In the genomic region with DNA sequence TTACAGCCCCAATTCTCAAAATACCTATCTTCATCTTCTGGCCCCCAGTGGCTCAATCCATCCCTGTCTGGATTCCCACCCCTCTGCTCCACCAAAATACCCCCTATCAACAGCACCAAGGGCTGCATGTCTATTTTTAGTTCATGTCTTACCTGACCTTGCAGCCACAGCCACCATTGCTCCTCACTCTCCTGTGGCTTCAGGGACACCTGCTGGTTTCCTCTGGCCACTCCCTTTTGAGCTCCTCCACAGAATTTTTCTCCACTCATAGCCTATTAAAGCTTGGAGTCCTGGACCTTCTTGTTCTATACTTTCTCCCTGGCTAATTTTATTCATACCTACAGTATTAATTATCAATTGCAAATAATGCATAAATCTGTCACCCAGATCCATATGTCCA, we compare ENCODE assay signal across 16 cellular contexts.
DNase-seq lines count a peak whose midpoint lies in the region; ATAC-seq lines count a peak whose summit lies in the region.
"Had no signal": no experiment of that assay in that cellular context is flagged by ENCODE, and none has a peak within 500 bp of the region (broad histone marks: within the 10 kb centered on the region; RNA-seq: fewer than 3 reads in every experiment).

No MANE protein-coding gene starts in this region.

- H3K4me2 ChIP-seq in GM23248 (ENCODE audit: unreplicated experiment) = no peak overlapping the region

- H2AFZ ChIP-seq in GM23248 = no peak overlapping the region

- H3K27me3 ChIP-seq in GM23248 (replicated peaks; ENCODE audit: insufficient read depth) = no peaks in the 10 kb centered on the region
- H3K27me3 ChIP-seq: neutrophil, SJSA1 had no signal

- H3F3A ChIP-seq in GM23248 (ENCODE audit: insufficient read depth) = 0 out of 2 replicates have a peak, but pooled peaks cover under 1% of the 10 kb centered on the region

- in situ Hi-C loops in GM23248 (cut with MboI) = loop anchor here (10.0 kb wide), 1 partner anchor 319 kb away; no protein-coding TSS in a partner anchor

- ATAC-seq in left colon (peak; percentile 59), HG02884 (IDR thresholded peaks at IDR 0.05; ENCODE audit: unreplicated experiment) (no peak), GM21381 (IDR thresholded peaks at IDR 0.05; ENCODE audit: unreplicated experiment) (no peak)
- ATAC-seq: activated T-helper 17 cell treated with anti-CD3 and anti-CD28 coated beads, Interleukin-2, amount 50 U/mL, for 72 hours; stimulated activated memory B cell treated with anti-CD40 and anti-IgM and Interleukin-4, amounts not matched to agents 10 μg/mL and 1 μg/mL and 100 μg/mL, for 72 hours had no signal

- H3K9me3 ChIP-seq in GM23248 (ENCODE audit: low read depth) = no peaks in the 10 kb centered on the region
- H3K9me3 ChIP-seq: neutrophil, SJSA1 had no signal

- H4K20me1 ChIP-seq in GM23248 (ENCODE audit: insufficient read depth) = no peaks in the 10 kb centered on the region

- H3K79me2 ChIP-seq in GM23248 (ENCODE audit: insufficient read depth) = no peaks in the 10 kb centered on the region

- DNase-seq in DMS153 (lab: John Stamatoyannopoulos, UW) (peak; percentile 61), M059J (ENCODE audit: low read depth) (peak; percentile 57), SHP77 treated with DMSO at 0.1 percent for 48 hours (lab: John Stamatoyannopoulos, UW) (peak; percentile 29), left colon (peak in 1 of 2 donors; percentile 17), activated gamma-delta T cell (lab: John Stamatoyannopoulos, UW) (no peak), GM23248 (no peak)
- DNase-seq: activated CD4-positive, CD25-positive, alpha-beta regulatory T cell; central memory CD4-positive, alpha-beta T cell; kidney glomerular epithelial cell; NCI-H2227 treated with DMSO at 0.1 percent for 48 hours had no signal

- no peak overlapping the region for H3K9ac ChIP-seq in GM23248

- H3K36me3 ChIP-seq in GM23248 (ENCODE audit: low read depth) = no peaks in the 10 kb centered on the region
- H3K36me3 ChIP-seq: neutrophil, SJSA1 had no signal

- no peak overlapping the region for H3K27ac ChIP-seq in GM23248
- H3K27ac ChIP-seq: neutrophil, SJSA1 had no signal

- H3K4me3 ChIP-seq in GM23248 = no peak overlapping the region
- H3K4me3 ChIP-seq: SJSA1 had no signal

- intact Hi-C loops in left colon (cut with DNase I, micrococcal nuclease) = no loop called here

- no peaks in the 10 kb centered on the region for H3K9me2 ChIP-seq in GM23248 (ENCODE audit: insufficient read depth)

- H3K4me1 ChIP-seq in GM23248 (ENCODE audit: insufficient read depth) = no peaks in the 10 kb centered on the region
- H3K4me1 ChIP-seq: SJSA1 had no signal

Comparison
In these comparisons a context has a peak if more than half of its experiments do, and no peak if none do; other contexts are left out.
1. DNase-seq: peak in DMS153 (single experiment), M059J (single experiment) and SHP77 treated with DMSO at 0.1 percent for 48 hours (single experiment); none in activated gamma-delta T cell (single experiment) and GM23248 (single experiment).